Comparison of ENCODE assay signal across 22 cellular contexts in genomic region chrX:67100031-67100884, GRCh38.
"Had no signal": no experiment of that assay in that cellular context is flagged by ENCODE, and none has a peak within 500 bp of the region (broad histone marks: within the 10 kb centered on the region; RNA-seq: fewer than 3 reads in every experiment).

No MANE protein-coding gene starts in this region.

- DNase-seq: heart left ventricle; hypothalamus; immature natural killer cell; left cardiac atrium; left ventricle myocardium superior; lower lobe of right lung; mammary epithelial cell; mesenchymal stem cell; naive thymus-derived CD4-positive, alpha-beta T cell; ovary; stimulated activated CD4-positive, alpha-beta T cell treated with anti-CD3 and anti-CD28 coated beads, Interleukin-4, amount 100 ng/mL, for 24 hours; stimulated activated naive CD4-positive, alpha-beta T cell; tibial artery; trophoblast cell; upper lobe of right lung had no signal

- ATAC-seq: heart left ventricle; left cardiac atrium; left ventricle myocardium superior; lower lobe of right lung; naive thymus-derived CD4-positive, alpha-beta T cell; natural killer cell treated with Interleukin-12 subunit alpha and Interleukin-12 subunit beta and Interleukin-15 and Interleukin-18, amount 100 ng/mL, for 72 hours; sciatic nerve; stimulated activated effector memory CD8-positive, alpha-beta T cell treated with anti-CD3 and anti-CD28 coated beads, Interleukin-12 subunit alpha, Interleukin-12 subunit beta, amount 100 ng/mL, for 72 hours; upper lobe of right lung had no signal

- H3K27me3 ChIP-seq: ovary, right atrium auricular region, suprapubic skin, tibial artery, upper lobe of right lung had no signal

- H3K9me3 ChIP-seq: heart left ventricle, lower lobe of right lung, ovary, right atrium auricular region, suprapubic skin, thoracic aorta, tibial artery, upper lobe of right lung had no signal

- H3K4me3 ChIP-seq: heart left ventricle, lower lobe of right lung, ovary, right atrium auricular region, skin epidermis, suprapubic skin, thoracic aorta, tibial artery, upper lobe of right lung had no signal

- H3K27ac ChIP-seq: heart left ventricle, lower lobe of right lung, ovary, right atrium auricular region, skin epidermis, suprapubic skin, thoracic aorta, tibial artery, upper lobe of right lung had no signal

- H3K36me3 ChIP-seq: heart left ventricle, lower lobe of right lung, ovary, right atrium auricular region, suprapubic skin, thoracic aorta, tibial artery, upper lobe of right lung had no signal

- H3K4me1 ChIP-seq: lower lobe of right lung, right atrium auricular region, suprapubic skin, tibial artery, upper lobe of right lung had no signal
